In the genomic region with DNA sequence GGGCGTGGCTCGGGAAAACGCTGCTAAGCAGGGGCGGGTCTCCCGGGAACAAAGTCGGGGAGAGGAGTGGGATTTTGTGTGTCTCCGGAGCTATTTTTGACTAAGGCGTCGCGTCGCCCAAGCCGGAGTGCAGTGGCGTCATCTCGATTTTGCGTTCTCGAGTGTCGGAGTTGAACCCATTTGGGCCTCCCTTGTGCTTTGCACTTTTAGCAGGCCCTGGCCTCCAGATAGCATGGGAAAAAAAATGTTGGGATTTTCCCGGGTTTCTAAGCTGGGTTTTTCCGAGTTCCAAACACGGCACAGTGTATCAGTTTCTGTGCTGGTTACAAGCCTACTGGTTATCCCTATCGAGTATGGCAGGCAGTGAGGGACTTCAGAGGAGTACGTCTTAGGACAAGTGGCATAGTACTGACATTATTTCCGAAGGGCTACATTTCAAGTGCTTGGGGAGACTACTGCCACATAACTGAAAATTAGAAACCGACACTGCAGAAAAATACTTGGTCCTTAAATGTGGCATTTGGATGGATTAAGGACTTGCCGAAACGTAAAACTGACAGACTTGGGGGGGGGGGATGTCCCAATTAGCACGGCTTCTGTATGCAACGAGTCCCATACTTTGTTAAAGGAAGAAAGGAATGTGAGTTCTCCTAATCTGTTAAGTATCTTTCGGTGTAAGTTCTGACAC, we compare ENCODE assay signal across 8 cellular contexts.
A peak's percentile ranks its signal among the peaks of the same experiment; 100 is the strongest.
DNase-seq lines count a peak whose midpoint lies in the region; ATAC-seq and TF ChIP-seq lines count a peak whose summit lies in the region.

No MANE protein-coding gene starts in this region.

- DNase-seq in D341Med (ENCODE audit: low spot score): peak; percentile 48
- DNase-seq in HS-5 (ENCODE audit: low read depth): peak; percentile 79
- DNase-seq in RKO (ENCODE audit: low spot score): peak; percentile 89
- DNase-seq in activated naive CD4-positive, alpha-beta T cell treated with Interleukin-2 at 50 U/mL for 16 hours: peak; percentile 51
- peak; percentile 65 to 86 for DNase-seq in cardiac muscle cell (ENCODE audit: low read depth in 1 of 2, low spot score in 1 of 2)
- DNase-seq in trophoblast cell: peak; percentile 87 to 88
- DNase-seq in aorta: peak; percentile 86 to 87

- H3K27me3 ChIP-seq in cardiac muscle cell: no peaks in the 10 kb centered on the region
- H3K27me3 ChIP-seq in trophoblast cell (ENCODE audit: insufficient read depth, low read length): no peaks in the 10 kb centered on the region
- peaks cover 0 to 4% of the 10 kb centered on the region in 2 donors for H3K27me3 ChIP-seq in aorta (ENCODE audit: control insufficient read depth in 1 of 2, insufficient read depth in 2 of 2, low read length in 1 of 2)

- H3K4me2 ChIP-seq in trophoblast cell (ENCODE audit: low read length): peak overlapping the region; percentile 95

- H4K8ac ChIP-seq in trophoblast cell (ENCODE audit: low read depth, low read length): no peak overlapping the region

- intact Hi-C loops in aorta (cut with DNase I): loop anchor here in 1 of 2 donors (5.0 kb wide), 2 partner anchors 40 to 990 kb away; a partner anchor contains a TSS

- H2BK120ac ChIP-seq in trophoblast cell (ENCODE audit: insufficient read depth, low read length, poor library complexity): no peak overlapping the region

- peaks cover 12% of the 10 kb centered on the region for H3K79me1 ChIP-seq in trophoblast cell (ENCODE audit: low read length)

- H3K27ac ChIP-seq in cardiac muscle cell: peak overlapping the region; percentile 89
- H3K27ac ChIP-seq in trophoblast cell (ENCODE audit: low read depth, low read length): peak overlapping the region; percentile 86
- H3K27ac ChIP-seq in aorta (ENCODE audit: low read depth in 1 of 2, low read length in 2 of 2): peak overlapping the region; percentile 93 to 99

- peak overlapping the region; percentile 30 for H3K14ac ChIP-seq in trophoblast cell (ENCODE audit: low read length)

- H3K9me3 ChIP-seq in cardiac muscle cell (ENCODE audit: low read depth): no peaks in the 10 kb centered on the region
- H3K9me3 ChIP-seq in trophoblast cell (ENCODE audit: insufficient read depth, low read depth, low read length): no peaks in the 10 kb centered on the region
- H3K9me3 ChIP-seq in aorta (ENCODE audit: control insufficient read depth, low read length): no peaks in the 10 kb centered on the region

- H2AFZ ChIP-seq in trophoblast cell (ENCODE audit: insufficient read depth, low read length, poor library complexity): no peak overlapping the region

- no CpG with 5 or more reads among the region's 29 CpGs for WGBS in trophoblast cell (ENCODE audit: extremely low coverage, insufficient coverage, insufficient read length)
- WGBS in aorta, 2 donors: 0% methylated on average over 29 of the region's 29 CpGs

- H3K18ac ChIP-seq in trophoblast cell (ENCODE audit: low read length): peak overlapping the region; percentile 85

- H4K91ac ChIP-seq in trophoblast cell (ENCODE audit: low read depth, low read length): no peak overlapping the region

- H3K36me3 ChIP-seq in cardiac muscle cell (no peaks in the 10 kb centered on the region), trophoblast cell (ENCODE audit: control insufficient read depth in 1 of 2, insufficient read depth in 2 of 2, low read length in 2 of 2) (no peaks in the 10 kb centered on the region), aorta (ENCODE audit: control insufficient read depth in 1 of 2, insufficient read depth in 2 of 2, low read length in 1 of 2) (no peaks in the 10 kb centered on the region)

- no peak overlapping the region for H2BK12ac ChIP-seq in trophoblast cell (ENCODE audit: low read length)

- H3K79me2 ChIP-seq in trophoblast cell (ENCODE audit: control insufficient read depth, insufficient read depth, low read length, poor library complexity): peaks cover 6% of the 10 kb centered on the region

- H2BK5ac ChIP-seq in trophoblast cell (ENCODE audit: low read depth, low read length, poor library complexity): peak overlapping the region; percentile 22

- H3K23ac ChIP-seq in trophoblast cell (ENCODE audit: low read length): no peak overlapping the region

- TF ChIP-seq CTCF in cardiac muscle cell (IDR thresholded peaks at IDR 0.05; ENCODE audit: low read depth, low read length): no peak

- ATAC-seq in GM21367 (IDR thresholded peaks at IDR 0.05; ENCODE audit: unreplicated experiment): peak; percentile 18
- ATAC-seq in aorta (ENCODE audit: low FRiP score): peak; percentile 39

- no peak overlapping the region for H4K12ac ChIP-seq in trophoblast cell (ENCODE audit: low read depth, low read length)

- peak overlapping the region; percentile 81 for H3K4me3 ChIP-seq in cardiac muscle cell
- H3K4me3 ChIP-seq in trophoblast cell (ENCODE audit: low read depth, low read length): peak overlapping the region; percentile 82
- peak overlapping the region; percentile 78 to 96 for H3K4me3 ChIP-seq in aorta (ENCODE audit: low read length in 2 of 2)

- H2AK5ac ChIP-seq in trophoblast cell (ENCODE audit: low read length): no peak overlapping the region

- H3K4me1 ChIP-seq in cardiac muscle cell (ENCODE audit: low read depth): peaks cover 3% of the 10 kb centered on the region
- H3K4me1 ChIP-seq in trophoblast cell (ENCODE audit: control insufficient read depth in 1 of 2, insufficient read depth in 2 of 2, low read length in 2 of 2): peaks cover 0 to 3% of the 10 kb centered on the region in 2 experiments
- H3K4me1 ChIP-seq in aorta (ENCODE audit: control insufficient read depth in 1 of 2, insufficient read depth in 2 of 2, low read length in 2 of 2): peaks cover 0 to 4% of the 10 kb centered on the region in 2 donors

- peak overlapping the region; percentile 91 for H3K9ac ChIP-seq in trophoblast cell (ENCODE audit: low read length)

- no peak overlapping the region for H3K4ac ChIP-seq in trophoblast cell (ENCODE audit: low read depth, low read length)

Comparison
In these comparisons a context has a peak if more than half of its experiments do, and no peak if none do; other contexts are left out.
1. Peak in every context shown above with its lines: DNase-seq, ATAC-seq, H3K4me3 ChIP-seq and H3K27ac ChIP-seq.